Comparison of ENCODE assay signal across 8 cellular contexts in genomic region chr3:99817047-99817436, GRCh38. TPM values are rescaled to one million over a fixed set of nuclear protein-coding genes. Genes with fewer than 3 reads are reported as not detected.
DNase-seq lines count a peak whose midpoint lies in the region; ATAC-seq and TF ChIP-seq lines count a peak whose summit lies in the region.

No MANE protein-coding gene starts in this region.

- intact Hi-C loops in CD8-positive, alpha-beta T cell (cut with DNase I, micrococcal nuclease): loop anchor here (1.0 to 10.0 kb wide), 11 partner anchors 59 to 1995 kb away; partner anchors contain the start of genes CLDND1 (in 2 of the 2), DCBLD2 (in 2 of the 2), CPOX (in 1 of the 2) and CRYBG3 (in 1 of the 2)

- H3K4me1 Mint-ChIP-seq in CD8-positive, alpha-beta T cell (ENCODE audit: low read depth): peaks cover 39% of the 10 kb centered on the region
- peaks cover 15 to 42% (median 19%) of the 10 kb centered on the region in 3 donors for H3K4me1 Mint-ChIP-seq in IgD-negative memory B cell
- peaks cover 37% of the 10 kb centered on the region for H3K4me1 Mint-ChIP-seq in stimulated activated naive CD8-positive, alpha-beta T cell treated with anti-CD3 and anti-CD28 coated beads, Interleukin-15, amount 100 ng/mL, for 72 hours

- CTCF ChIA-PET in CD8-positive, alpha-beta T cell (lab: Charles Lee): interaction anchor here (1.8 to 2.1 kb wide), 2 partner anchors 8 to 14 kb away, joined by 12 to 14 read pairs; no protein-coding TSS in a partner anchor

- H3K9ac ChIP-seq in adipocyte (ENCODE audit: low read length): peak overlapping the region; percentile 84

- no peaks in the 10 kb centered on the region for H3K9me3 Mint-ChIP-seq in CD8-positive, alpha-beta T cell
- no peaks in the 10 kb centered on the region for H3K9me3 Mint-ChIP-seq in IgD-negative memory B cell
- H3K9me3 Mint-ChIP-seq in stimulated activated naive CD8-positive, alpha-beta T cell treated with anti-CD3 and anti-CD28 coated beads, Interleukin-15, amount 100 ng/mL, for 72 hours: no peaks in the 10 kb centered on the region

- H3K27me3 ChIP-seq in CD8-positive, alpha-beta T cell (ENCODE audit: insufficient read depth, low read length): no peaks in the 10 kb centered on the region
- peaks cover 5% of the 10 kb centered on the region for H3K27me3 ChIP-seq in adipocyte (replicated peaks; ENCODE audit: control insufficient read depth, insufficient read depth, low read length)

- H3K4me1 ChIP-seq in CD8-positive, alpha-beta T cell (ENCODE audit: insufficient read depth, low read length): peaks cover 20% of the 10 kb centered on the region
- H3K4me1 ChIP-seq in adipocyte (ENCODE audit: control insufficient read depth, insufficient read depth, low read length): peaks cover 15% of the 10 kb centered on the region

- POLR2A ChIA-PET in CD8-positive, alpha-beta T cell (lab: Charles Lee): interaction anchor here (0.6 to 1.7 kb wide), 5 partner anchors 444 to 626 kb away, joined by 3 to 11 read pairs (median 4); partner anchors contain the start of genes LNP1, NIT2 and TBC1D23

- H3K4me3 ChIP-seq in CD8-positive, alpha-beta T cell (ENCODE audit: low read depth, low read length): peak overlapping the region; percentile 55
- H3K4me3 ChIP-seq in adipocyte (ENCODE audit: low read length): peak overlapping the region; percentile 88

- H3K4me3 Mint-ChIP-seq in CD8-positive, alpha-beta T cell: peak overlapping the region; percentile 96
- peak overlapping the region; percentile 94 to 99 (median 98) for H3K4me3 Mint-ChIP-seq in IgD-negative memory B cell
- H3K4me3 Mint-ChIP-seq in stimulated activated naive CD8-positive, alpha-beta T cell treated with anti-CD3 and anti-CD28 coated beads, Interleukin-15, amount 100 ng/mL, for 72 hours: peak overlapping the region; percentile 94 to 95

- H3K9me3 ChIP-seq in CD8-positive, alpha-beta T cell (ENCODE audit: low read length): no peaks in the 10 kb centered on the region
- no peaks in the 10 kb centered on the region for H3K9me3 ChIP-seq in adipocyte (ENCODE audit: control insufficient read depth, low read length)

- peak overlapping the region; percentile 100 for H3K27ac Mint-ChIP-seq in CD8-positive, alpha-beta T cell
- H3K27ac Mint-ChIP-seq in IgD-negative memory B cell: peak overlapping the region; percentile 99
- H3K27ac Mint-ChIP-seq in stimulated activated naive CD8-positive, alpha-beta T cell treated with anti-CD3 and anti-CD28 coated beads, Interleukin-15, amount 100 ng/mL, for 72 hours: peak overlapping the region; percentile 96 to 100

- DNase-seq in CD8-positive, alpha-beta T cell: peak in 1 of 7 experiments; percentile 47
- DNase-seq in adipocyte (ENCODE audit: low read depth) (peak; percentile 60), iPS-NIHi11 (ENCODE audit: low spot score) (peak; percentile 20), retina (no peak), NCI-H2029 treated with DMSO at 0.1 percent for 48 hours (lab: John Stamatoyannopoulos, UW) (no peak), Ammon's horn (ENCODE audit: low spot score) (no peak)
- no peak for DNase-seq in stimulated activated naive CD8-positive, alpha-beta T cell treated with anti-CD3 and anti-CD28 coated beads, Interleukin-15, amount 100 ng/mL, for 72 hours

- no peak for TF ChIP-seq CTCF in CD8-positive, alpha-beta T cell (IDR thresholded peaks at IDR 0.05)

- H3K36me3 ChIP-seq in CD8-positive, alpha-beta T cell (ENCODE audit: insufficient read depth, low read length): no peaks in the 10 kb centered on the region
- H3K36me3 ChIP-seq in adipocyte (ENCODE audit: control insufficient read depth, insufficient read depth, low read length, severe bottlenecking): no peaks in the 10 kb centered on the region

- no peak for ATAC-seq in CD8-positive, alpha-beta T cell
- no peak for ATAC-seq in stimulated activated naive CD8-positive, alpha-beta T cell treated with anti-CD3 and anti-CD28 coated beads, Interleukin-15, amount 100 ng/mL, for 72 hours

- peak overlapping the region; percentile 95 for H3K27ac ChIP-seq in CD8-positive, alpha-beta T cell (ENCODE audit: low read depth, low read length)

- H3K36me3 Mint-ChIP-seq in CD8-positive, alpha-beta T cell: peaks cover 11% of the 10 kb centered on the region
- H3K36me3 Mint-ChIP-seq in IgD-negative memory B cell: peaks cover 5% of the 10 kb centered on the region

- no peaks in the 10 kb centered on the region for H3K27me3 Mint-ChIP-seq in CD8-positive, alpha-beta T cell (ENCODE audit: low read depth)
- H3K27me3 Mint-ChIP-seq in IgD-negative memory B cell: no peaks in the 10 kb centered on the region
- no peaks in the 10 kb centered on the region for H3K27me3 Mint-ChIP-seq in stimulated activated naive CD8-positive, alpha-beta T cell treated with anti-CD3 and anti-CD28 coated beads, Interleukin-15, amount 100 ng/mL, for 72 hours

RNA-seq across cellular contexts. Expression of gene CMSS1, which starts 0.6 kb away (rescaled TPM):
- 10 to 100 TPM in 1 of 2 experiments, 1 to 10 TPM in 1; 9.0 to 13.7 TPM for total RNA-seq in CD8-positive, alpha-beta T cell
- polyA plus RNA-seq in IgD-negative memory B cell: 22.7 TPM

Comparison
In these comparisons a context has a peak if more than half of its experiments do, and no peak if none do; other contexts are left out.
1. DNase-seq: peak in adipocyte (single experiment) and iPS-NIHi11 (single experiment); none in stimulated activated naive CD8-positive, alpha-beta T cell treated with anti-CD3 and anti-CD28 coated beads, Interleukin-15, amount 100 ng/mL, for 72 hours (0 of 2), retina (single experiment), NCI-H2029 treated with DMSO at 0.1 percent for 48 hours (single experiment) and Ammon's horn (single experiment).
2. Peak in every context shown above with its lines, with median percentiles within 50 percentile points of each other: H3K27ac Mint-ChIP-seq and H3K4me3 Mint-ChIP-seq.